In genomic region chr16:63614421-63614820, GRCh38 we compare ENCODE assay signal across 21 cellular contexts.
"Had no signal": no experiment of that assay in that cellular context is flagged by ENCODE, and none has a peak within 500 bp of the region (broad histone marks: within the 10 kb centered on the region; RNA-seq: fewer than 3 reads in every experiment).

No MANE protein-coding gene starts in this region.

- H3K36me3 ChIP-seq: heart left ventricle, thoracic aorta had no signal

- H3K4me2 ChIP-seq: smooth muscle cell had no signal

- H3K27me3 ChIP-seq: heart left ventricle had no signal

- DNase-seq: activated B cell treated with CpG ODN at 0.5 μM for 24 hours; activated CD4-positive, alpha-beta T cell treated with anti-CD3 and anti-CD28 coated beads for 36 hours; activated CD4-positive, alpha-beta T cell treated with anti-CD3 and anti-CD28 coated beads, Interleukin-2, amount 50 U/mL, for 48 hours; activated CD8-positive, alpha-beta memory T cell treated with anti-CD3 and anti-CD28 coated beads, Interleukin-2, amount 50 U/mL, for 48 hours; activated naive CD4-positive, alpha-beta T cell; activated T-cell treated with anti-CD3 and anti-CD28 coated beads, Interleukin-2, amount 50 U/mL, for 4 hours; caudate nucleus; effector CD4-positive, alpha-beta T cell; heart left ventricle; islet precursor cell; left colon; nephron progenitor cell; nucleus accumbens; posterior cingulate gyrus; stimulated activated CD4-positive, alpha-beta T cell treated with anti-CD3 and anti-CD28 coated beads, Interleukin-15, amount 100 ng/mL, for 24 hours; stimulated activated CD8-positive, alpha-beta memory T cell treated with anti-CD3 and anti-CD28 coated beads, Interleukin-4, amount 100 ng/mL, for 48 hours; stimulated activated naive CD4-positive, alpha-beta T cell; T-helper 9 cell had no signal

- ATAC-seq: activated CD4-positive, alpha-beta T cell treated with anti-CD3 and anti-CD28 coated beads for 36 hours; activated T-cell treated with anti-CD3 and anti-CD28 coated beads, Interleukin-2, amount 50 U/mL, for 4 hours; heart left ventricle; sciatic nerve had no signal

- H3K4me3 ChIP-seq: heart left ventricle, smooth muscle cell, thoracic aorta had no signal
